Comparison of ENCODE assay signal across 10 cellular contexts in genomic region chr5:159163027-159163699, GRCh38. TPM values are rescaled to one million over a fixed set of nuclear protein-coding genes. Genes with fewer than 3 reads are reported as not detected.
DNase-seq lines count a peak whose midpoint lies in the region; ATAC-seq and TF ChIP-seq lines count a peak whose summit lies in the region.
"Had no signal": no experiment of that assay in that cellular context is flagged by ENCODE, and none has a peak within 500 bp of the region (broad histone marks: within the 10 kb centered on the region; RNA-seq: fewer than 3 reads in every experiment).

No MANE protein-coding gene starts in this region.

- H3K79me2 ChIP-seq in DND-41 (ENCODE audit: insufficient read depth, low read length): no peaks in the 10 kb centered on the region

- peak overlapping the region; percentile 40 for H3K4me3 Mint-ChIP-seq in activated naive CD8-positive, alpha-beta T cell
- no peak overlapping the region for H3K4me3 Mint-ChIP-seq in naive thymus-derived CD4-positive, alpha-beta T cell

- H3K9me3 ChIP-seq in DND-41 (ENCODE audit: insufficient read depth, low read length, severe bottlenecking) (no peaks in the 10 kb centered on the region), A673 (ENCODE audit: low read depth, low read length, poor library complexity, severe bottlenecking) (no peaks in the 10 kb centered on the region)
- H3K9me3 ChIP-seq in naive thymus-derived CD4-positive, alpha-beta T cell (ENCODE audit: control insufficient read depth in 2 of 3, low read length in 3 of 3): no peaks in the 10 kb centered on the region

- H3K27me3 ChIP-seq in DND-41 (ENCODE audit: insufficient read depth, low read length, poor library complexity) (no peaks in the 10 kb centered on the region), A673 (replicated peaks; ENCODE audit: insufficient read depth, low read depth, low read length, poor library complexity) (no peaks in the 10 kb centered on the region)
- no peaks in the 10 kb centered on the region for H3K27me3 ChIP-seq in naive thymus-derived CD4-positive, alpha-beta T cell (ENCODE audit: control insufficient read depth in 2 of 2, insufficient read depth in 2 of 2, low read length in 2 of 2)

- intact Hi-C loops in naive thymus-derived CD4-positive, alpha-beta T cell (cut with micrococcal nuclease): no loop called here
- intact Hi-C loops in A673 (cut with micrococcal nuclease; ENCODE audit: unreplicated experiment): no loop called here

- no peaks in the 10 kb centered on the region for H3K9me3 Mint-ChIP-seq in activated naive CD8-positive, alpha-beta T cell (ENCODE audit: low read depth)
- H3K9me3 Mint-ChIP-seq in naive thymus-derived CD4-positive, alpha-beta T cell: no peaks in the 10 kb centered on the region

- no peaks in the 10 kb centered on the region for H3K4me1 ChIP-seq in DND-41 (ENCODE audit: insufficient read depth, low read length)
- no peaks in the 10 kb centered on the region for H3K4me1 ChIP-seq in naive thymus-derived CD4-positive, alpha-beta T cell (ENCODE audit: control insufficient read depth in 2 of 2, insufficient read depth in 2 of 2, low read length in 2 of 2)
- H3K4me1 ChIP-seq in A673 (ENCODE audit: insufficient read depth, low read length, poor library complexity, severe bottlenecking): peaks cover 17% of the 10 kb centered on the region

- H3K36me3 Mint-ChIP-seq in activated naive CD8-positive, alpha-beta T cell: peaks cover 9% of the 10 kb centered on the region
- peaks cover 6 to 42% (median 23%) of the 10 kb centered on the region in 5 donors for H3K36me3 Mint-ChIP-seq in naive thymus-derived CD4-positive, alpha-beta T cell

- H3K4me2 ChIP-seq in DND-41 (ENCODE audit: insufficient read depth, low read length): no peak overlapping the region

- peaks cover 10% of the 10 kb centered on the region; the same call in 1 of the 2 replicates for H4K20me1 ChIP-seq in DND-41 (ENCODE audit: insufficient read depth, low read length)

- CTCF ChIA-PET in naive thymus-derived CD4-positive, alpha-beta T cell (lab: Charles Lee): interaction anchor here (0.6 to 2.1 kb wide), 3 partner anchors 154 to 824 kb away, joined by 3 to 9 read pairs (median 6); no protein-coding TSS in a partner anchor
- CTCF ChIA-PET in A673 (lab: Charles Lee): interaction anchor here (0.6 kb wide), 1 partner anchor 97 kb away, joined by 3 read pairs; no protein-coding TSS in a partner anchor

- BruUV-seq in A673 (replicated peaks; lab: Mats Ljungman, UMichigan): no TSS peak

- peak; percentile 33; the same call in 1 of the 3 replicates for ATAC-seq in DND-41 (ENCODE audit: insufficient read depth, low read depth)
- ATAC-seq in HG02870 (IDR thresholded peaks at IDR 0.05; ENCODE audit: unreplicated experiment): peak; percentile 76
- ATAC-seq in naive thymus-derived CD4-positive, alpha-beta T cell: no peak

- TF ChIP-seq CTCF in DND-41 (IDR thresholded peaks at IDR 0.05; ENCODE audit: borderline replicate concordance, extremely low read depth, low read length, poor library complexity, severe bottlenecking) (no peak), A673 (conservative IDR thresholded peaks at IDR 0.05; ENCODE audit: low read depth, low read length) (no peak)

- no peaks in the 10 kb centered on the region for H3K27me3 Mint-ChIP-seq in activated naive CD8-positive, alpha-beta T cell
- H3K27me3 Mint-ChIP-seq in naive thymus-derived CD4-positive, alpha-beta T cell: no peaks in the 10 kb centered on the region

- no peak overlapping the region for H3K9ac ChIP-seq in DND-41 (ENCODE audit: low read depth, low read length)

- DNase-seq in DND-41: no peak
- no peak for DNase-seq in naive thymus-derived CD4-positive, alpha-beta T cell
- DNase-seq in cortex of kidney (lab: John Stamatoyannopoulos, UW): no peak
- no peak for DNase-seq in A673 (ENCODE audit: low spot score)
- DNase-seq in hippocampal formation (lab: John Stamatoyannopoulos, UW): no peak
- no peak for DNase-seq in KG1 (lab: John Stamatoyannopoulos, UW)
- DNase-seq: NCI-H1694 had no signal

- no peak overlapping the region for H3K27ac ChIP-seq in DND-41 (ENCODE audit: low read length)
- no peak overlapping the region for H3K27ac ChIP-seq in naive thymus-derived CD4-positive, alpha-beta T cell (ENCODE audit: low read depth, low read length)
- H3K27ac ChIP-seq in A673 (ENCODE audit: low read depth, low read length, poor library complexity, severe bottlenecking): no peak overlapping the region
- H3K27ac ChIP-seq: VCaP had no signal

- H3K27ac Mint-ChIP-seq in activated naive CD8-positive, alpha-beta T cell: peak overlapping the region; percentile 93
- peak overlapping the region in 8 of 9 donors; percentile 35 to 87 (median 72) for H3K27ac Mint-ChIP-seq in naive thymus-derived CD4-positive, alpha-beta T cell

- H3K36me3 ChIP-seq in DND-41 (ENCODE audit: insufficient read depth, low read length) (peaks cover 69% of the 10 kb centered on the region), A673 (ENCODE audit: insufficient read depth, low read length, poor library complexity, severe bottlenecking) (peaks cover 56% of the 10 kb centered on the region)
- peaks cover 7 to 36% (median 18%) of the 10 kb centered on the region in 3 experiments for H3K36me3 ChIP-seq in naive thymus-derived CD4-positive, alpha-beta T cell (ENCODE audit: control insufficient read depth in 2 of 3, insufficient read depth in 3 of 3, low read length in 3 of 3)

- no peak overlapping the region for H2AFZ ChIP-seq in DND-41 (ENCODE audit: low read depth, low read length)

- H3K4me3 ChIP-seq in DND-41 (ENCODE audit: low read depth in 1 of 2, low read length in 2 of 2): no peak overlapping the region
- H3K4me3 ChIP-seq in naive thymus-derived CD4-positive, alpha-beta T cell (ENCODE audit: low read length): no peak overlapping the region
- H3K4me3 ChIP-seq in A673 (ENCODE audit: low read depth, low read length, poor library complexity, severe bottlenecking): no peak overlapping the region

- H3K4me1 Mint-ChIP-seq in activated naive CD8-positive, alpha-beta T cell (ENCODE audit: low read depth): peaks cover 52% of the 10 kb centered on the region
- H3K4me1 Mint-ChIP-seq in naive thymus-derived CD4-positive, alpha-beta T cell: peaks cover 5 to 38% (median 26%) of the 10 kb centered on the region in 7 donors

- POLR2A ChIA-PET in naive thymus-derived CD4-positive, alpha-beta T cell (lab: Charles Lee): interaction anchor here (1.0 to 1.2 kb wide), 2 partner anchors 45 to 46 kb away, joined by 3 read pairs; no protein-coding TSS in a partner anchor
- POLR2A ChIA-PET in A673 (lab: Charles Lee; ENCODE audit: low non-redundant PET): no interaction called here

RNA-seq across cellular contexts. Expression of gene RNF145, which starts 46.2 kb away (rescaled TPM):
- 100 to 1,000 TPM in 1 of 5 experiments, 10 to 100 TPM in 4; 51.8 to 142 (median 70.6) TPM for total RNA-seq in naive thymus-derived CD4-positive, alpha-beta T cell
- 10 to 100 TPM; 10.8 to 12.6 TPM for polyA plus RNA-seq in naive thymus-derived CD4-positive, alpha-beta T cell
- total RNA-seq in A673 (2021): 103 and 132 TPM in 2 replicates
